Comparison of ENCODE assay signal across 8 cellular contexts in the genomic region with DNA sequence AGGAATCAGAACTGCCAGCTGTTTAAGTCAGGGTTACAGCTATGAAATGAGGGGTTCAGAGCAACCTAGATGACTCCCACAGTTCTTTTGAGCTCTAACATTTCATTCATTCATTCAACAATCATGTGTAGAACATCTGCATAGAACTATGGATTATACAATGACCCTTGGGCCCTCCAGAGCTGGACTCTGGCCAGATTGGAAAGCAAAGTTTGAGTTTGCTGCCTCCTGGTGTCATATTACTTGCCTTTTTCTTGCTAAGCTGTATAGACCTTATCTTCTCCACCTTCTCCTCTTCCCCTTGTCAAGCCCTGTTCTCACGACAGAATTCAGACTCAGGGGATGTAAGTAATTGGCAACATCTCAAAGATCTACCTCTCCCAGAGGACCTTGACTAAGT. TPM values are rescaled to one million over a fixed set of nuclear protein-coding genes. Genes with fewer than 3 reads are reported as not detected.
DNase-seq lines count a peak whose midpoint lies in the region; ATAC-seq and TF ChIP-seq lines count a peak whose summit lies in the region.

No MANE protein-coding gene starts in this region.

- H3K27ac ChIP-seq in right lobe of liver = no peak overlapping the region

- no peaks in the 10 kb centered on the region for H3K9me3 ChIP-seq in right lobe of liver

- H3K27ac Mint-ChIP-seq in HFFc6 = no peak overlapping the region

- peaks cover 8% of the 10 kb centered on the region; the same call in 1 of the 2 replicates for H3K4me1 Mint-ChIP-seq in HFFc6 (ENCODE audit: low read depth)

- no peaks in the 10 kb centered on the region for H3K9me3 Mint-ChIP-seq in HFFc6

- WGBS in right lobe of liver (ENCODE audit: insufficient coverage, low coverage, low lambda C conversion rate, missing lambda C conversion rate) = 0% methylated on average over 1 of the region's 1 CpG

- intact Hi-C loops in right lobe of liver (cut with DNase I) = loop anchor here (10.0 kb wide), 1 partner anchor 150 kb away; no protein-coding TSS in a partner anchor

- peak; percentile 74 for TF ChIP-seq CTCF in HFFc6 (IDR thresholded peaks at IDR 0.05)
- TF ChIP-seq CTCF in right lobe of liver (IDR thresholded peaks at IDR 0.05) = peak; percentile 38 to 54 (median 44)

- H3K4me1 ChIP-seq in right lobe of liver = no peaks in the 10 kb centered on the region

- H3K27me3 ChIP-seq in right lobe of liver = no peaks in the 10 kb centered on the region

- peaks cover 35% of the 10 kb centered on the region for H3K27me3 Mint-ChIP-seq in HFFc6 (ENCODE audit: insufficient read depth)

- H3K4me3 Mint-ChIP-seq in HFFc6 = no peak overlapping the region

- no peaks in the 10 kb centered on the region for H3K36me3 ChIP-seq in right lobe of liver

- no peaks in the 10 kb centered on the region for H3K36me3 Mint-ChIP-seq in HFFc6 (ENCODE audit: low read depth)

- TF ChIP-seq POLR2A in right lobe of liver (IDR thresholded peaks at IDR 0.05) = no peak

- H3K4me3 ChIP-seq in right lobe of liver = no peak overlapping the region

- ATAC-seq in right lobe of liver (peak; percentile 69 to 84 (median 78)), HG03565 (IDR thresholded peaks at IDR 0.05; ENCODE audit: unreplicated experiment) (no peak)

- peak; percentile 38 for DNase-seq in COLO668 (lab: John Stamatoyannopoulos, UW; ENCODE audit: unreplicated experiment)
- peak; percentile 15 for DNase-seq in HFFc6
- peak; percentile 53 for DNase-seq in astrocyte of the hippocampus (ENCODE audit: low read depth, low spot score)
- peak in 2 of 3 donors; percentile 22 to 59 for DNase-seq in right lobe of liver
- DNase-seq in NCI-H2171 treated with DMSO at 0.1 percent for 48 hours (lab: John Stamatoyannopoulos, UW) = no peak
- no peak for DNase-seq in NCI-H446 treated with DMSO at 0.1 percent for 48 hours (lab: John Stamatoyannopoulos, UW)
- DNase-seq in activated naive CD4-positive, alpha-beta T cell treated with Interleukin-2 at 50 U/mL for 16 hours = no peak

RNA-seq across cellular contexts. Expression of a gene that starts 4.0 kb away (rescaled TPM):
- not detected for total RNA-seq in HFFc6 (2021; fragmentation: NEBNext Ultra II Directional; extraction: Animal tissue kit (Norgen Biotek cat#: 25700))
- under 1 TPM in 4 of 6 experiments, not detected in 2; 0.09 to 0.44 (median 0.21) TPM for total RNA-seq in right lobe of liver

Comparison
In these comparisons a context has a peak if more than half of its experiments do, and no peak if none do; other contexts are left out.
1. DNase-seq: peak in COLO668 (single experiment), HFFc6 (single experiment), astrocyte of the hippocampus (single experiment) and right lobe of liver (2 of 3); none in NCI-H2171 treated with DMSO at 0.1 percent for 48 hours (single experiment), NCI-H446 treated with DMSO at 0.1 percent for 48 hours (single experiment) and activated naive CD4-positive, alpha-beta T cell treated with Interleukin-2 at 50 U/mL for 16 hours (single experiment).